ENCODE assay signal across 8 cellular contexts in genomic region chr2:177264539-177265385, GRCh38. TPM values are rescaled to one million over a fixed set of nuclear protein-coding genes. Genes with fewer than 3 reads are reported as not detected.
DNase-seq lines count a peak whose midpoint lies in the region; ATAC-seq and TF ChIP-seq lines count a peak whose summit lies in the region.

Gene NFE2L2, minus strand, starts transcription at chr2:177264727. Its CDS starts 151 bp downstream, at chr2:177264576.

- H3K4me3 Mint-ChIP-seq in activated CD4-positive, alpha-beta T cell treated with anti-CD3 and anti-CD28 coated beads, Interleukin-2, amount 10 ng/mL, durations not matched to agents 24 days and 14 days = peak within 1 kb of the TSS; percentile 89

- peak within 1 kb of the TSS; percentile 100 for H3K27ac Mint-ChIP-seq in activated CD4-positive, alpha-beta T cell treated with anti-CD3 and anti-CD28 coated beads, Interleukin-2, amount 10 ng/mL, durations not matched to agents 24 days and 14 days

- H3K4me3 ChIP-seq in BJ (ENCODE audit: low read depth, low read length) (peak within 1 kb of the TSS; percentile 88), colonic mucosa (peak within 1 kb of the TSS; percentile 94)

- H3K27ac ChIP-seq in colonic mucosa (peak within 1 kb of the TSS; percentile 100), layer of hippocampus (ENCODE audit: low read depth, low read length) (peak within 1 kb of the TSS; percentile 95)

- H3K27me3 ChIP-seq in BJ (ENCODE audit: control insufficient read depth, insufficient read depth, low read length) (no peaks in the 10 kb centered on the region), colonic mucosa (no peaks in the 10 kb centered on the region), layer of hippocampus (ENCODE audit: control insufficient read depth, insufficient read depth, low read length) (no peaks in the 10 kb centered on the region)

- H3K36me3 ChIP-seq in BJ (ENCODE audit: control insufficient read depth, insufficient read depth, low read length) (no peaks in the 10 kb centered on the region), colonic mucosa (no peaks in the 10 kb centered on the region)

- TF ChIP-seq CTCF in BJ (IDR thresholded peaks at IDR 0.05; ENCODE audit: insufficient read depth, low read depth, low read length) (no peak), colonic mucosa (IDR thresholded peaks at IDR 0.05) (peak; percentile 11)

- peaks cover 24% of the 10 kb centered on the region for H3K36me3 Mint-ChIP-seq in activated CD4-positive, alpha-beta T cell treated with anti-CD3 and anti-CD28 coated beads, Interleukin-2, amount 10 ng/mL, durations not matched to agents 24 days and 14 days (ENCODE audit: low read depth)

- H3K9me3 ChIP-seq in colonic mucosa = no peaks in the 10 kb centered on the region

- DNase-seq in BJ (ENCODE audit: low read depth) (no peak), GM19240 (ENCODE audit: insufficient read length, low spot score) (peak; percentile 74), NCI-H69 (lab: John Stamatoyannopoulos, UW) (peak; percentile 93), colonic mucosa (peak; percentile 94)
- peak; percentile 98 for DNase-seq in activated CD4-positive, alpha-beta T cell treated with anti-CD3 and anti-CD28 coated beads, Interleukin-2, amount 10 ng/mL, durations not matched to agents 24 days and 14 days
- peak; percentile 84 to 93 (median 89) for DNase-seq in stimulated activated CD4-positive, alpha-beta T cell treated with anti-CD3 and anti-CD28 coated beads, Interleukin-1b, Interleukin-23, amount 100 ng/mL, for 24 hours (ENCODE audit: low read depth in 4 of 4, low spot score in 1 of 4)

- H3K9me3 Mint-ChIP-seq in activated CD4-positive, alpha-beta T cell treated with anti-CD3 and anti-CD28 coated beads, Interleukin-2, amount 10 ng/mL, durations not matched to agents 24 days and 14 days = peaks cover 7% of the 10 kb centered on the region

- H3K4me1 Mint-ChIP-seq in activated CD4-positive, alpha-beta T cell treated with anti-CD3 and anti-CD28 coated beads, Interleukin-2, amount 10 ng/mL, durations not matched to agents 24 days and 14 days = peaks cover 53% of the 10 kb centered on the region

- no peaks in the 10 kb centered on the region for H3K27me3 Mint-ChIP-seq in activated CD4-positive, alpha-beta T cell treated with anti-CD3 and anti-CD28 coated beads, Interleukin-2, amount 10 ng/mL, durations not matched to agents 24 days and 14 days

- ATAC-seq in HG03442 (IDR thresholded peaks at IDR 0.05; ENCODE audit: unreplicated experiment) = peak; percentile 59

- intact Hi-C loops in activated CD4-positive, alpha-beta T cell treated with anti-CD3 and anti-CD28 coated beads, Interleukin-2, amount 10 ng/mL, durations not matched to agents 24 days and 14 days (cut with micrococcal nuclease) = loop anchor here (1.0 to 10.0 kb wide), 8 partner anchors 26 to 460 kb away; partner anchors contain the start of gene AGPS
- intact Hi-C loops in colonic mucosa (cut with DNase I) = loop anchor here (5.0 kb wide), 1 partner anchor 68 kb away; no protein-coding TSS in a partner anchor

- CTCF ChIA-PET in BJ (lab: Yijun Ruan, JAX) = interaction anchor here (0.6 to 4.3 kb wide), 22 partner anchors 12 to 503 kb away, joined by 3 to 59 read pairs (median 4); no protein-coding TSS in a partner anchor

- H3K9ac ChIP-seq in colonic mucosa (ENCODE audit: low read depth in 2 of 2, low read length in 2 of 2) = peak within 1 kb of the TSS; percentile 97 to 100

- POLR2A ChIA-PET in BJ (lab: Charles Lee) = interaction anchor here (0.6 kb wide), 3 partner anchors 34 to 100 kb away, joined by 3 to 6 read pairs (median 4); partner anchors contain the start of gene HNRNPA3

- H3K4me1 ChIP-seq in colonic mucosa = no peaks in the 10 kb centered on the region

RNA-seq across cellular contexts. Expression of gene NFE2L2, which starts in this region (rescaled TPM):
- 109 and 128 TPM in 2 replicates for polyA plus RNA-seq in BJ (2011; rRNA removed)
- polyA minus RNA-seq in BJ (2011; rRNA and poly(A)+ RNA removed) = 92.7 and 106 TPM in 2 replicates
- total RNA-seq in activated CD4-positive, alpha-beta T cell treated with anti-CD3 and anti-CD28 coated beads, Interleukin-2, amount 10 ng/mL, durations not matched to agents 24 days and 14 days = 63.5 and 63.7 TPM in 2 replicates
- total RNA-seq in colonic mucosa = 10 to 100 TPM; 81.5 to 87.6 TPM
